Comparison of ENCODE assay signal across 8 cellular contexts in the genomic region with DNA sequence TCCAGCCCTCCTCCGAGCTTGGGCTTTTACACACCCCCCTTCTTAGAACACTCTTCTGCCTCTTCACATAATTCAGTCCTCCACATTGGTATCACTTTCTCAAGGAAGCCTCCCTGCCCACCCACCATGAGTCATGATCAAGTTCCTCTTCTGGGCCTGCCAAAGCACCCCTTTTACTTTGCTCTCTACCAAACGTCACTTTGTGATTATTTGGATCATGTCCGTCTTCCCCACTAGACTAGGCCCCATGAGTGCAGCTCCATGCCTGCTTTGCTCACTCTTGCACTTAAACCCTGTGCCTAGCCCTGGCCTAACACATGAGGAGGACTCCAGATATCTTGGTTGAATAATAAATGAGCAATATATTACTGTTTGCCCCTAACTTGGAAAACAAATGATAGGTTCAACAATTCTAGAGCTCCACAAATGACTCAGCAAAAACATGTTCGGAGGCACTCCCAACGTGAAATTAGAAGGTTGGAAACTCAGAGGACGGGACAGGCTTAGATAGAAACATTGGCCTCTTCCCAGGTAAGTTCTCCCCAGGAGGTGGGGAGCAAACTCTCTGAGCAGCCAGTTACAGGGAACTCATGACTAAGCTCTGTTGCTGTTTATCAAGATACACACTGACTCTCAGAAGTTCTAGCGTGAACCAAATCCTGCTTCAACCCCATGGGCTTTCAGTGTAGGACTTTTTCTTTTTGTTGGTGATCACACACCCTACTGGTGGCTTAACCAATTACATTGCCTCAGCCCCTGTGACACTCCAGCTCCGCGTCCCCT. TPM values are rescaled to one million over a fixed set of nuclear protein-coding genes. Genes with fewer than 3 reads are reported as not detected.
DNase-seq lines count a peak whose midpoint lies in the region; ATAC-seq lines count a peak whose summit lies in the region.

No MANE protein-coding gene starts in this region.

- intact Hi-C loops in activated CD4-positive, alpha-beta T cell treated with anti-CD3 and anti-CD28 coated beads for 36 hours (cut with DNase I, micrococcal nuclease) = loop anchor here (1.0 to 5.0 kb wide), 4 partner anchors 84 to 351 kb away; a partner anchor contains a TSS

- CTCF ChIA-PET in activated CD4-positive, alpha-beta T cell treated with anti-CD3 and anti-CD28 coated beads for 36 hours (lab: Charles Lee) = interaction anchor here (0.5 to 3.2 kb wide), 19 partner anchors 10 to 1334 kb away, joined by 3 to 15 read pairs (median 3); a partner anchor contains a TSS

- peak overlapping the region; percentile 48 for H3K27ac Mint-ChIP-seq in activated CD4-positive, alpha-beta T cell treated with anti-CD3 and anti-CD28 coated beads for 36 hours

- ATAC-seq in activated CD4-positive, alpha-beta T cell treated with anti-CD3 and anti-CD28 coated beads for 36 hours = peak; percentile 94

- DNase-seq in activated CD4-positive, alpha-beta T cell treated with anti-CD3 and anti-CD28 coated beads for 36 hours = peak; percentile 60
- DNase-seq in activated CD4-positive, alpha-beta T cell treated with anti-CD3 and anti-CD28 coated beads for 1 hour = no peak
- peak; percentile 84 for DNase-seq in HuH-7 (ENCODE audit: low spot score)
- DNase-seq in SK-N-DZ (ENCODE audit: low spot score) = peak; percentile 45
- DNase-seq in caudate nucleus (lab: John Stamatoyannopoulos, UW) = peak in 2 of 61 donors; percentile 3 to 10
- peak; percentile 25 to 26 for DNase-seq in stimulated activated CD4-positive, alpha-beta T cell treated with anti-CD3 and anti-CD28 coated beads, Interleukin-4, amount 100 ng/mL, for 48 hours (ENCODE audit: low read depth in 2 of 2)
- DNase-seq in retina = no peak

- peak overlapping the region; percentile 0 for H3K4me3 Mint-ChIP-seq in activated CD4-positive, alpha-beta T cell treated with anti-CD3 and anti-CD28 coated beads for 36 hours

- H3K9me3 Mint-ChIP-seq in activated CD4-positive, alpha-beta T cell treated with anti-CD3 and anti-CD28 coated beads for 36 hours (ENCODE audit: low read depth) = no peaks in the 10 kb centered on the region

- H3K27ac ChIP-seq in caudate nucleus (ENCODE audit: low read depth, low read length) (peak overlapping the region; percentile 75), layer of hippocampus (ENCODE audit: low read depth, low read length) (peak overlapping the region; percentile 3)

- POLR2A ChIA-PET in activated CD4-positive, alpha-beta T cell treated with anti-CD3 and anti-CD28 coated beads for 36 hours (lab: Charles Lee) = interaction anchor here (0.5 to 1.4 kb wide), 6 partner anchors 9 to 869 kb away, joined by 3 to 4 read pairs (median 3); a partner anchor contains a TSS

- peaks cover 4% of the 10 kb centered on the region for H3K27me3 Mint-ChIP-seq in activated CD4-positive, alpha-beta T cell treated with anti-CD3 and anti-CD28 coated beads for 36 hours

- no peaks in the 10 kb centered on the region for H3K36me3 Mint-ChIP-seq in activated CD4-positive, alpha-beta T cell treated with anti-CD3 and anti-CD28 coated beads for 36 hours (ENCODE audit: low read depth)

- H3K4me1 Mint-ChIP-seq in activated CD4-positive, alpha-beta T cell treated with anti-CD3 and anti-CD28 coated beads for 36 hours = peaks cover 14% of the 10 kb centered on the region

- no peaks in the 10 kb centered on the region for H3K27me3 ChIP-seq in layer of hippocampus (ENCODE audit: control insufficient read depth, insufficient read depth, low read length)

RNA-seq across cellular contexts. Expression of a gene that starts 28.3 kb away (rescaled TPM):
- not detected for total RNA-seq in activated CD4-positive, alpha-beta T cell treated with anti-CD3 and anti-CD28 coated beads for 36 hours
- not detected in 2 replicates for polyA plus RNA-seq in SK-N-DZ (2014; cell fraction: cytosol; rRNA removed)
- not detected in 2 replicates for polyA plus RNA-seq in SK-N-DZ (2014; cell fraction: nucleus; rRNA removed)

RNA-seq across cellular contexts. Expression of a gene that starts 35.3 kb away (rescaled TPM):
- 10 to 100 TPM; 40.8 to 58.6 TPM for total RNA-seq in activated CD4-positive, alpha-beta T cell treated with anti-CD3 and anti-CD28 coated beads for 36 hours
- polyA plus RNA-seq in SK-N-DZ (2014; cell fraction: cytosol; rRNA removed) = 63.7 and 73.7 TPM in 2 replicates
- polyA plus RNA-seq in SK-N-DZ (2014; cell fraction: nucleus; rRNA removed) = 72.6 and 80.7 TPM in 2 replicates

RNA-seq across cellular contexts. Expression of a gene that starts 51.0 kb away (rescaled TPM):
- total RNA-seq in activated CD4-positive, alpha-beta T cell treated with anti-CD3 and anti-CD28 coated beads for 36 hours = under 1 TPM; 0.21 to 0.90 TPM
- 6.9 and 8.8 TPM in 2 replicates for polyA plus RNA-seq in SK-N-DZ (2014; cell fraction: cytosol; rRNA removed)
- polyA plus RNA-seq in SK-N-DZ (2014; cell fraction: nucleus; rRNA removed) = 7.4 and 8.6 TPM in 2 replicates

RNA-seq across cellular contexts. Expression of a gene that starts 51.5 kb away (rescaled TPM):
- 10 to 100 TPM; 12.3 to 12.5 TPM for total RNA-seq in activated CD4-positive, alpha-beta T cell treated with anti-CD3 and anti-CD28 coated beads for 36 hours
- polyA plus RNA-seq in SK-N-DZ (2014; cell fraction: cytosol; rRNA removed) = 6.4 and 6.5 TPM in 2 replicates
- polyA plus RNA-seq in SK-N-DZ (2014; cell fraction: nucleus; rRNA removed) = 2.6 and 5.0 TPM in 2 replicates

Comparison
In these comparisons a context has a peak if more than half of its experiments do, and no peak if none do; other contexts are left out.
1. DNase-seq: peak in activated CD4-positive, alpha-beta T cell treated with anti-CD3 and anti-CD28 coated beads for 36 hours (single experiment), HuH-7 (single experiment), SK-N-DZ (single experiment) and stimulated activated CD4-positive, alpha-beta T cell treated with anti-CD3 and anti-CD28 coated beads, Interleukin-4, amount 100 ng/mL, for 48 hours (2 of 2); none in activated CD4-positive, alpha-beta T cell treated with anti-CD3 and anti-CD28 coated beads for 1 hour (single experiment) and retina (single experiment).